Comparison of ENCODE assay signal across 8 cellular contexts in genomic region chr20:50186151-50186885, GRCh38. TPM values are rescaled to one million over a fixed set of nuclear protein-coding genes. Genes with fewer than 3 reads are reported as not detected.
DNase-seq lines count a peak whose midpoint lies in the region; ATAC-seq lines count a peak whose summit lies in the region.

No MANE protein-coding gene starts in this region.

- ATAC-seq in left colon: peak; percentile 28
- ATAC-seq in GM19467 (IDR thresholded peaks at IDR 0.05; ENCODE audit: unreplicated experiment): no peak

- DNase-seq in AG08395 (ENCODE audit: low spot score) (peak; percentile 81), H4 (ENCODE audit: low spot score) (peak; percentile 62), NCI-H345 treated with DMSO at 0.1 percent for 48 hours (lab: John Stamatoyannopoulos, UW; ENCODE audit: unreplicated experiment) (peak; percentile 78), left colon (peak; percentile 84 to 98)
- DNase-seq in activated CD4-positive, CD25-positive, alpha-beta regulatory T cell treated with anti-CD3 and anti-CD28 coated beads, Interleukin-2, amount 50 U/mL, for 72 hours: peak; percentile 94
- DNase-seq in central memory CD4-positive, alpha-beta T cell: peak; percentile 75
- peak; percentile 90 for DNase-seq in stimulated activated CD4-positive, alpha-beta T cell treated with anti-CD3 and anti-CD28 coated beads, Interleukin-4, amount 100 ng/mL, for 1 hour

- intact Hi-C loops in left colon (cut with DNase I, micrococcal nuclease): loop anchor here (2.0 to 10.0 kb wide), 4 partner anchors 274 to 391 kb away; no protein-coding TSS in a partner anchor

RNA-seq across cellular contexts. Expression of gene CEBPB, which starts 4.3 kb away (rescaled TPM):
- 14.8 and 22.1 TPM in 2 replicates for total RNA-seq in H4 (2014; rRNA removed; shearing (Covaris generic))
- total RNA-seq in left colon: 10 to 100 TPM; 30.2 to 42.7 TPM

RNA-seq across cellular contexts. Expression of gene PEDS1, which starts 32.8 kb away (rescaled TPM):
- 26.9 and 30.3 TPM in 2 replicates for total RNA-seq in H4 (2014; rRNA removed; shearing (Covaris generic))
- 10 to 100 TPM; 21.4 to 29.6 TPM for total RNA-seq in left colon
